8 cellular contexts compared by ENCODE assay signal in genomic region chrX:52995974-52996304, GRCh38. TPM values are rescaled to one million over a fixed set of nuclear protein-coding genes. Genes with fewer than 3 reads are reported as not detected.
DNase-seq lines count a peak whose midpoint lies in the region; ATAC-seq and TF ChIP-seq lines count a peak whose summit lies in the region.

No MANE protein-coding gene starts in this region.

- WGBS in transverse colon (ENCODE audit: low coverage in 1 of 2), 2 donors: 46% methylated on average over 5 of the region's 5 CpGs; no CpG with 5 or more reads in 1 of the 2 donors

- in situ Hi-C loops in transverse colon (cut with MboI; ENCODE audit: low pct_ligation_motif_present in 1 of 4, low pct_unique_long_range_greater_than_20kb in 1 of 4, low sequenced_read_pairs in 3 of 4): loop anchor here in 1 of 4 donors (25.0 kb wide), 1 partner anchor 409 kb away; no protein-coding TSS in a partner anchor

- TF ChIP-seq CTCF in left lung (IDR thresholded peaks at IDR 0.05): peak in 1 of 2 donors; percentile 8
- TF ChIP-seq CTCF in transverse colon (IDR thresholded peaks at IDR 0.05): no peak

- no peaks in the 10 kb centered on the region for H3K36me3 Mint-ChIP-seq in activated T-cell treated with anti-CD3 and anti-CD28 coated beads, Interleukin-2, amount 50 U/mL, for 72 hours (ENCODE audit: insufficient read depth in 2 of 2)
- H3K36me3 Mint-ChIP-seq in activated naive CD4-positive, alpha-beta T cell treated with anti-CD3 and anti-CD28 coated beads, Interleukin-2, amount 50 U/mL, for 72 hours: peaks cover 0 to 12% of the 10 kb centered on the region in 2 donors

- H3K27ac Mint-ChIP-seq in activated T-cell treated with anti-CD3 and anti-CD28 coated beads, Interleukin-2, amount 50 U/mL, for 72 hours: peak overlapping the region; percentile 95
- peak overlapping the region; percentile 88 to 96 for H3K27ac Mint-ChIP-seq in activated naive CD4-positive, alpha-beta T cell treated with anti-CD3 and anti-CD28 coated beads, Interleukin-2, amount 50 U/mL, for 72 hours

- no peak for DNase-seq in activated T-cell treated with anti-CD3 and anti-CD28 coated beads, Interleukin-2, amount 50 U/mL, for 72 hours
- no peak for DNase-seq in activated T-cell treated with anti-CD3 and anti-CD28 coated beads, Interleukin-2, amount 50 U/mL, for 48 hours
- DNase-seq in activated naive CD4-positive, alpha-beta T cell treated with anti-CD3 and anti-CD28 coated beads, Interleukin-2, amount 50 U/mL, for 72 hours (ENCODE audit: low spot score in 2 of 2): no peak
- no peak for DNase-seq in left lung
- DNase-seq in transverse colon: no peak
- DNase-seq in NCI-H2081 treated with DMSO at 0.1 percent for 48 hours (lab: John Stamatoyannopoulos, UW): no peak
- no peak for DNase-seq in GDM1 (lab: John Stamatoyannopoulos, UW)
- DNase-seq in NCI-H1105 treated with DMSO at 0.1 percent for 48 hours (lab: John Stamatoyannopoulos, UW): no peak

- peaks cover 5 to 11% of the 10 kb centered on the region in 2 donors for H3K27me3 ChIP-seq in left lung
- no peaks in the 10 kb centered on the region for H3K27me3 ChIP-seq in transverse colon

- peaks cover 0 to 3% of the 10 kb centered on the region in 2 donors for H3K4me1 ChIP-seq in left lung
- peaks cover 0 to 12% (median 9%) of the 10 kb centered on the region in 4 donors for H3K4me1 ChIP-seq in transverse colon

- no peaks in the 10 kb centered on the region for H3K36me3 ChIP-seq in left lung
- H3K36me3 ChIP-seq in transverse colon: no peaks in the 10 kb centered on the region

- H3K4me3 ChIP-seq in left lung (peak overlapping the region; percentile 40 to 54), transverse colon (peak overlapping the region in 2 of 4 donors; percentile 37 to 63)

- peaks cover 32% of the 10 kb centered on the region for H3K27me3 Mint-ChIP-seq in activated T-cell treated with anti-CD3 and anti-CD28 coated beads, Interleukin-2, amount 50 U/mL, for 72 hours (ENCODE audit: low read depth)

- TF ChIP-seq POLR2A in transverse colon (IDR thresholded peaks at IDR 0.05): no peak

- H3K9me3 Mint-ChIP-seq in activated T-cell treated with anti-CD3 and anti-CD28 coated beads, Interleukin-2, amount 50 U/mL, for 72 hours: no peaks in the 10 kb centered on the region
- H3K9me3 Mint-ChIP-seq in activated naive CD4-positive, alpha-beta T cell treated with anti-CD3 and anti-CD28 coated beads, Interleukin-2, amount 50 U/mL, for 72 hours: no peaks in the 10 kb centered on the region

- ATAC-seq in activated T-cell treated with anti-CD3 and anti-CD28 coated beads, Interleukin-2, amount 50 U/mL, for 72 hours (replicated peaks in 1 of 2): no peak
- ATAC-seq in activated naive CD4-positive, alpha-beta T cell treated with anti-CD3 and anti-CD28 coated beads, Interleukin-2, amount 50 U/mL, for 72 hours: no peak
- ATAC-seq in left lung: no peak

- H3K9me3 ChIP-seq in left lung: no peaks in the 10 kb centered on the region
- no peaks in the 10 kb centered on the region for H3K9me3 ChIP-seq in transverse colon

- H3K4me1 Mint-ChIP-seq in activated T-cell treated with anti-CD3 and anti-CD28 coated beads, Interleukin-2, amount 50 U/mL, for 72 hours (ENCODE audit: low read depth): peaks cover 34% of the 10 kb centered on the region

- intact Hi-C loops in left lung (cut with DNase I) (no loop called here), transverse colon (cut with DNase I; ENCODE audit: low total_unique reads) (no loop called here)

- H3K4me3 Mint-ChIP-seq in activated T-cell treated with anti-CD3 and anti-CD28 coated beads, Interleukin-2, amount 50 U/mL, for 72 hours: peak overlapping the region; percentile 82 to 89

- no peak for TF ChIP-seq EP300 in transverse colon (IDR thresholded peaks at IDR 0.05; ENCODE audit: low read depth)

- H3K27ac ChIP-seq in left lung (peak overlapping the region; percentile 85 to 89), transverse colon (peak overlapping the region; percentile 77 to 88 (median 84))

RNA-seq across cellular contexts. Expression of gene FAM156A, which starts 37.6 kb away (rescaled TPM):
- 10 to 100 TPM; 23.2 to 23.8 TPM for total RNA-seq in activated T-cell treated with anti-CD3 and anti-CD28 coated beads, Interleukin-2, amount 50 U/mL, for 72 hours
- total RNA-seq in activated naive CD4-positive, alpha-beta T cell treated with anti-CD3 and anti-CD28 coated beads, Interleukin-2, amount 50 U/mL, for 72 hours: 10 to 100 TPM; 28.8 to 47.1 TPM
- total RNA-seq in left lung (10 to 100 TPM; 17.3 to 18.9 TPM), transverse colon (100 to 1,000 TPM in 1 of 4 donors, 10 to 100 TPM in 3; 12.6 to 246 (median 29.3) TPM)

RNA-seq across cellular contexts. Expression of gene GPR173, which starts 52.6 kb away (rescaled TPM):
- total RNA-seq in activated T-cell treated with anti-CD3 and anti-CD28 coated beads, Interleukin-2, amount 50 U/mL, for 72 hours: under 1 TPM; 0.31 to 0.81 TPM
- total RNA-seq in activated naive CD4-positive, alpha-beta T cell treated with anti-CD3 and anti-CD28 coated beads, Interleukin-2, amount 50 U/mL, for 72 hours: under 1 TPM; 0.11 to 0.14 TPM
- total RNA-seq in left lung: 1 to 10 TPM; 2.0 to 3.6 TPM
- 1 to 10 TPM in 2 of 4 donors, under 1 TPM in 2; 0.27 to 5.2 (median 1.1) TPM for total RNA-seq in transverse colon
